In genomic region chr2:203697763-203698162, GRCh38 we compare ENCODE assay signal across 5 cellular contexts. TPM values are rescaled to one million over a fixed set of nuclear protein-coding genes. Genes with fewer than 3 reads are reported as not detected.
"Had no signal": no experiment of that assay in that cellular context is flagged by ENCODE, and none has a peak within 500 bp of the region (broad histone marks: within the 10 kb centered on the region; RNA-seq: fewer than 3 reads in every experiment).

No MANE protein-coding gene starts in this region.

RNA-seq across cellular contexts. Expression of gene CD28, which starts 8.7 kb away (rescaled TPM):
- total RNA-seq: GM23338, H1, H9, HFFc6, IMR-90 had no signal
- polyA plus RNA-seq: GM23338, H1, IMR-90 had no signal
